8 cellular contexts compared by ENCODE assay signal in the genomic region with DNA sequence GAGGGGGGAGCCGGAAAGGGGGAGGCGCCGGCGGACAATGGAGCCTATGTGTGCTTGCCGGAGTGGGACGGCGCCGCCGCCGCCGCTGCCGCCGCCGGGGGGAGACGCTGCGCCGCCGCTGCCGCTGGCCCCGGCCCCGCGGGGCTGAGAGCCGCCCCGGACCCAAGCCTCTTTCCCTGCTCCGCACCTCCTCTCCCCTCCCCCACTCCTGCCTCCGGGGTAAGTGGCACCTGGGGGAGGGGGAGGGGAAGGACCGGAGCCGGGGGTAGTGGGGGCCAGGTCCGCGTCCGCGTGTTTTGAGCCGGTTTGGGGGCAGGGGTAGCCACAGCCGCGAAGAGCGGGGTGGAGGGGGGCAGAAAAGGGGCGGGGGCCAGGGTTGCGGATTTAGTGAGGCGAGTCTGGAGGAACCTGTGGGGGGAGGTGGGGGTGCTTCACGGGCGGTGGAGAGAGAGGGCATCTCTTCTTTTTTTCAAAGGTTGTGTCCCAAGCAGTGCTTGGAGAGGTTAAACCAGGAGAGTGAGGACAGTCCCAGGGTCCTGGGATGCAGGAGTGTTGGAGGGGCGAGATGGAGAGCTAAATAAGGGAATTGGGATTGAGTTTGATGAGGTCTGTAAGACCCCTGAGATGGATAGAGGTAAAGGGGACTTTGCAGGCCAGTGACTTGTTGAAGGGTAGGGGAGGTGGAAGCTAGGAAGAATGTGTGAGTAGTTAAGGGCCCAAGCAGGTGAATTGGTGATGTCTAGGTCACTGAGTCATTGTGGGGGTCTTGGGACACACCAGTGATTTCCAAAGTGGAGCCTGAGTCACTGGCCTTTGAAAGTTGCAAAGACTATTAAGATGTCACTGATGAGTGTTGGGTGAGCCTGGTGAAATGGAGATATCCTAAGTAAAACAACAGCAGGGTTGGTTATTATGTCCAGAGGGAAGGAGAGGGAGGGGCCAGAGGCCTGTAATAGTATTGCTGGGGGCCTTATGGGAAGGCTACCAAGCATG. TPM values are rescaled to one million over a fixed set of nuclear protein-coding genes. Genes with fewer than 3 reads are reported as not detected.
DNase-seq lines count a peak whose midpoint lies in the region; ATAC-seq and TF ChIP-seq lines count a peak whose summit lies in the region.

No MANE protein-coding gene starts in this region.

- H3K9me3 Mint-ChIP-seq in MCF 10A (ENCODE audit: unreplicated experiment) = no peaks in the 10 kb centered on the region

- POLR2A ChIA-PET in MCF 10A (lab: Yijun Ruan, JAX) = interaction anchor here (0.8 to 1.8 kb wide), 6 partner anchors 16 to 91 kb away, joined by 3 to 13 read pairs (median 4); partner anchors contain the start of genes ACP6 and BCL9

- CTCF ChIA-PET in MCF 10A (lab: Yijun Ruan, JAX) = interaction anchor here (2.3 kb wide), 1 partner anchor 41 kb away, joined by 8 read pairs; no protein-coding TSS in a partner anchor

- no peaks in the 10 kb centered on the region for H3K79me2 ChIP-seq in ACC112 (ENCODE audit: control insufficient read depth, insufficient read depth, low read length, unreplicated experiment)

- ATAC-seq in lung (ENCODE audit: insufficient read depth, low FRiP score) = no peak

- TF ChIP-seq CTCF in GM12874 (IDR thresholded peaks at IDR 0.05; ENCODE audit: insufficient read depth, low read depth, low read length) (0 out of 2 replicates have a peak, but pooled peaks have one; percentile 10), MCF 10A (IDR thresholded peaks at IDR 0.05; ENCODE audit: unreplicated experiment) (no peak), lung (IDR thresholded peaks at IDR 0.05; ENCODE audit: control extremely low read depth, extremely low read depth) (no peak), tibial artery (IDR thresholded peaks at IDR 0.05) (no peak)

- H3K27me3 ChIP-seq in ACC112 (ENCODE audit: insufficient read depth, low read length) = peaks cover 22% of the 10 kb centered on the region
- H3K27me3 ChIP-seq in lung (ENCODE audit: control insufficient read depth, insufficient read depth) = no peaks in the 10 kb centered on the region
- no peaks in the 10 kb centered on the region for H3K27me3 ChIP-seq in tibial artery

- 1% methylated on average over 27 to 42 of the region's 42 CpGs for WGBS in lung, 2 donors

- peaks cover 14% of the 10 kb centered on the region for H3K4me1 Mint-ChIP-seq in MCF 10A (ENCODE audit: insufficient read depth, unreplicated experiment)

- no peaks in the 10 kb centered on the region for H3K27me3 Mint-ChIP-seq in MCF 10A (ENCODE audit: insufficient read depth, unreplicated experiment)

- DNase-seq in NCI-H69 (lab: John Stamatoyannopoulos, UW) = peak; percentile 41
- DNase-seq in MCF 10A (ENCODE audit: unreplicated experiment) = peak; percentile 43
- no peak for DNase-seq in lung (ENCODE audit: low spot score)
- no peak for DNase-seq in tibial artery
- DNase-seq in head of caudate nucleus = no peak
- DNase-seq in NAMALWA (ENCODE audit: low spot score) = no peak

- H3K36me3 Mint-ChIP-seq in MCF 10A (ENCODE audit: insufficient read depth, unreplicated experiment) = peaks cover 5% of the 10 kb centered on the region

- H3K27ac Mint-ChIP-seq in MCF 10A (ENCODE audit: low read depth, unreplicated experiment) = peak overlapping the region; percentile 2

- H3K27ac ChIP-seq in ACC112 (ENCODE audit: low read depth, low read length) (no peak overlapping the region), lung (ENCODE audit: low read depth in 1 of 2, low read length in 1 of 2) (peak overlapping the region; percentile 77 to 96), tibial artery (peak overlapping the region; percentile 82 to 91)

- H3K4me3 ChIP-seq in ACC112 (ENCODE audit: low read depth, low read length) = peak overlapping the region; percentile 81
- peak overlapping the region; percentile 84 for H3K4me3 ChIP-seq in lung
- H3K4me3 ChIP-seq in tibial artery = peak overlapping the region; percentile 57 to 68

- H2AFZ ChIP-seq in ACC112 (ENCODE audit: low read length, unreplicated experiment) = peak overlapping the region; percentile 72

- H3K4me3 Mint-ChIP-seq in MCF 10A (ENCODE audit: unreplicated experiment) = peak overlapping the region; percentile 78

- intact Hi-C loops in MCF 10A (cut with micrococcal nuclease) = no loop called here
- intact Hi-C loops in tibial artery (cut with DNase I; ENCODE audit: low total_unique reads) = loop anchor here (10.0 kb wide), 1 partner anchor 174 kb away; no protein-coding TSS in a partner anchor
- intact Hi-C loops in head of caudate nucleus (cut with DNase I) = no loop called here

- H3K36me3 ChIP-seq in ACC112 (ENCODE audit: insufficient read depth, low read length) (no peaks in the 10 kb centered on the region), lung (ENCODE audit: control insufficient read depth in 2 of 2, insufficient read depth in 2 of 2, low read length in 2 of 2) (peaks cover 0 to 4% of the 10 kb centered on the region in 2 donors), tibial artery (peaks cover 0 to 5% (median 0%) of the 10 kb centered on the region in 3 donors)

- no peaks in the 10 kb centered on the region for H3K9me3 ChIP-seq in lung (ENCODE audit: control insufficient read depth in 2 of 2, insufficient read depth in 1 of 2, low read length in 1 of 2)
- H3K9me3 ChIP-seq in tibial artery = no peaks in the 10 kb centered on the region

- BruUV-seq in MCF 10A (replicated peaks; lab: Mats Ljungman, UMichigan) = no TSS peak

- H3K4me1 ChIP-seq in ACC112 (ENCODE audit: control insufficient read depth, insufficient read depth, low read length, unreplicated experiment) = peaks cover 12% of the 10 kb centered on the region
- H3K4me1 ChIP-seq in lung (ENCODE audit: control insufficient read depth in 2 of 2, insufficient read depth in 2 of 2, low read length in 2 of 2) = peaks cover 0 to 4% of the 10 kb centered on the region in 2 donors
- peaks cover 0 to 48% (median 12%) of the 10 kb centered on the region in 4 donors for H3K4me1 ChIP-seq in tibial artery

RNA-seq across cellular contexts. Expression of gene BCL9, which starts 59.1 kb away (rescaled TPM):
- total RNA-seq in MCF 10A (2022) = 6.6 and 8.1 TPM in 2 replicates
- total RNA-seq in lung = 10 to 100 TPM; 14.7 to 19.5 TPM
- 1 to 10 TPM; 3.2 to 7.4 TPM for polyA plus RNA-seq in lung

Comparison
In these comparisons a context has a peak if more than half of its experiments do, and no peak if none do; other contexts are left out.
1. DNase-seq: peak in NCI-H69 (single experiment) and MCF 10A (single experiment); none in lung (single experiment), tibial artery (0 of 2), head of caudate nucleus (0 of 42) and NAMALWA (single experiment).
2. Peak in every context shown above with its lines, with median percentiles within 50 percentile points of each other: H3K4me3 ChIP-seq.